Comparison of ENCODE assay signal across 8 cellular contexts in the genomic region with DNA sequence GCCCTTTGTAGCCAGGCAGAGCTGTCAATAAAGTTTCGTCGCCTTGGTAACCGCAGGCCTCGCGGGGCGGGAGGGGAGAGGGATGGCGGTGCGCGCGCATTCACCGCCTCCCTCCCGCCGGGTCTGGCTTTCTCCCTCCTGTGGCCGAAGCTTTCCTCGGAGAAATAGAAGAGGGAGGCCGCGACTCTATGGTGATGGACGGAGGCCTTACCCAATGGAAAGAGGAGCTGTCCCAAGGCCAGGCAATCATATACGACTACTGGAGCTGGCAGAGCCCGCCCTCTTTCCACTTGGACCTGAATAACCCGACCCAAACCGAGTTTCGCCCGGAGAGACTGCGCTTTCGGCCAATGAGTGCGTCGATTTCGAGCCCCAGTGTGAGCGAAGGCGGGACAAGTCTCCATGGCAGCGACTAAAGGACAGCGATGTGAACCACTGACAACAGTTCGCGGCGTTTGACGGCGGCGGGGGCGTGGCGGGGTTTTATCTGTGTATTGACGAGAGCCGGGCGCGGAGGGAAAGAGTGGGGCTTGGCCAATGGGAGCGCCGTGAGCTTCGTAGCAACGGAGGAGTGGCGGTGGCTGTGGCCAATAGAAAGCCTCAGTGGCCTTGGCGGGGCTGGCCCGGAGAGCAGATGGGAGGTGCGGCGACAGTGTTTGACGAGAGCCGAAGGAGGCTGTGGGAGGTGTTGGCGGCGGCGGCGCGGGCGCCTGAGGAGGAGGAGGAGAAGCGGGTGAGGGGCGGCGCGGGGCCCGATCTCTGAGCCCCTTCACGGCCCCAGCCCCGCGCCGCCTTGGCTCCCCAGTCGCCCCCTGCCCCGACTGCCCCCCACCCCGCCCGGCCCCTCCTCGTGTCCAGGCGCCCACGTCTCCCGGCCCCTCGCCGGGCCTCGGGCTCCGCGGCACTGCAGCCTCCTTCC. TPM values are rescaled to one million over a fixed set of nuclear protein-coding genes. Genes with fewer than 3 reads are reported as not detected.
DNase-seq lines count a peak whose midpoint lies in the region; ATAC-seq and TF ChIP-seq lines count a peak whose summit lies in the region.

Gene KMT5C (plus strand): TSS at position 652 of the 919 bp plus-strand sequence. CDS start 2,061 bp downstream, outside the sequence.

- peak; percentile 68 for TF ChIP-seq CTCF in left ventricle myocardium inferior (IDR thresholded peaks at IDR 0.05; ENCODE audit: borderline replicate concordance)
- no peak for TF ChIP-seq CTCF in progenitor cell of endocrine pancreas (IDR thresholded peaks at IDR 0.05; ENCODE audit: unreplicated experiment)

- H3K36me3 ChIP-seq in left ventricle myocardium inferior = peaks cover 23% of the 10 kb centered on the region
- H3K36me3 ChIP-seq in urinary bladder (ENCODE audit: insufficient read depth) = no peaks in the 10 kb centered on the region

- intact Hi-C loops in left ventricle myocardium inferior (cut with micrococcal nuclease) = no loop called here

- peak; percentile 100 for DNase-seq in NCI-H1694 treated with DMSO at 0.1 percent for 48 hours (lab: John Stamatoyannopoulos, UW)
- DNase-seq in T-helper 17 cell = peak; percentile 99 to 100 (median 100)
- DNase-seq in amygdala (lab: John Stamatoyannopoulos, UW) = peak; percentile 91 to 100 (median 100)
- DNase-seq in left ventricle myocardium inferior = peak; percentile 100
- peak; percentile 100 for DNase-seq in progenitor cell of endocrine pancreas (ENCODE audit: low spot score, unreplicated experiment)

- peaks cover 6% of the 10 kb centered on the region for H3K27me3 ChIP-seq in left ventricle myocardium inferior (ENCODE audit: low read depth)

- ATAC-seq in HG02885 (IDR thresholded peaks at IDR 0.05; ENCODE audit: poor library complexity, unreplicated experiment) (peak; percentile 83), T-helper 17 cell (peak; percentile 76)

- H3K27me3 Mint-ChIP-seq in T-helper 17 cell = peaks cover under 1% of the 10 kb centered on the region
- H3K27me3 Mint-ChIP-seq in progenitor cell of endocrine pancreas = peaks cover 3% of the 10 kb centered on the region

- H3K4me3 ChIP-seq in left ventricle myocardium inferior = peak within 1 kb of the TSS; percentile 75
- H3K4me3 ChIP-seq in urinary bladder (ENCODE audit: low read depth, low read length) = peak within 1 kb of the TSS; percentile 75

- H3K27ac Mint-ChIP-seq in T-helper 17 cell (peak within 1 kb of the TSS; percentile 93), progenitor cell of endocrine pancreas (peak within 1 kb of the TSS; percentile 100)

- H3K36me3 Mint-ChIP-seq in T-helper 17 cell (ENCODE audit: low read depth) (peaks cover 2% of the 10 kb centered on the region), progenitor cell of endocrine pancreas (ENCODE audit: insufficient read depth) (peaks cover 2% of the 10 kb centered on the region)

- under 1% methylated on average over 84 of the region's 84 CpGs for WGBS in urinary bladder

- H3K9me3 ChIP-seq in T-helper 17 cell (ENCODE audit: control insufficient read depth, low read length, poor library complexity, severe bottlenecking) = no peaks in the 10 kb centered on the region
- no peaks in the 10 kb centered on the region for H3K9me3 ChIP-seq in left ventricle myocardium inferior (replicated peaks)

- H3K27ac ChIP-seq in left ventricle myocardium inferior (replicated peaks) = peak within 1 kb of the TSS; percentile 91
- peak within 1 kb of the TSS; percentile 87 for H3K27ac ChIP-seq in urinary bladder (ENCODE audit: low read depth)

- peaks cover 20% of the 10 kb centered on the region for H3K4me1 Mint-ChIP-seq in T-helper 17 cell
- H3K4me1 Mint-ChIP-seq in progenitor cell of endocrine pancreas (ENCODE audit: low read depth) = peaks cover 12% of the 10 kb centered on the region

- no peaks in the 10 kb centered on the region for H3K9me3 Mint-ChIP-seq in progenitor cell of endocrine pancreas (ENCODE audit: low read depth)

- H3K4me3 Mint-ChIP-seq in T-helper 17 cell (peak within 1 kb of the TSS; percentile 99), progenitor cell of endocrine pancreas (ENCODE audit: low read depth) (peak within 1 kb of the TSS; percentile 96)

- H3K4me1 ChIP-seq in left ventricle myocardium inferior = peaks cover 28% of the 10 kb centered on the region
- H3K4me1 ChIP-seq in urinary bladder (ENCODE audit: insufficient read depth) = no peaks in the 10 kb centered on the region

- TF ChIP-seq POLR2A in GM15510 (IDR thresholded peaks at IDR 0.05; ENCODE audit: borderline replicate concordance, extremely low read depth, insufficient read length) = peak; percentile 79

RNA-seq across cellular contexts. Expression of gene KMT5C, which starts in this region (rescaled TPM):
- total RNA-seq in T-helper 17 cell = 100 to 1,000 TPM in 1 of 2 donors, 10 to 100 TPM in 1; 66.6 to 103 TPM
- 5.1 TPM for total RNA-seq in left ventricle myocardium inferior
- 68.4 and 68.6 TPM in 2 replicates for total RNA-seq in progenitor cell of endocrine pancreas
- total RNA-seq in urinary bladder = 9.3 TPM
- 10.2 TPM for polyA plus RNA-seq in urinary bladder

Comparison
In these comparisons a context has a peak if more than half of its experiments do, and no peak if none do; other contexts are left out.
1. Peak in every context shown above with its lines: DNase-seq, ATAC-seq, H3K4me3 ChIP-seq and H3K27ac ChIP-seq.